Comparison of ENCODE assay signal across 8 cellular contexts in the genomic region with DNA sequence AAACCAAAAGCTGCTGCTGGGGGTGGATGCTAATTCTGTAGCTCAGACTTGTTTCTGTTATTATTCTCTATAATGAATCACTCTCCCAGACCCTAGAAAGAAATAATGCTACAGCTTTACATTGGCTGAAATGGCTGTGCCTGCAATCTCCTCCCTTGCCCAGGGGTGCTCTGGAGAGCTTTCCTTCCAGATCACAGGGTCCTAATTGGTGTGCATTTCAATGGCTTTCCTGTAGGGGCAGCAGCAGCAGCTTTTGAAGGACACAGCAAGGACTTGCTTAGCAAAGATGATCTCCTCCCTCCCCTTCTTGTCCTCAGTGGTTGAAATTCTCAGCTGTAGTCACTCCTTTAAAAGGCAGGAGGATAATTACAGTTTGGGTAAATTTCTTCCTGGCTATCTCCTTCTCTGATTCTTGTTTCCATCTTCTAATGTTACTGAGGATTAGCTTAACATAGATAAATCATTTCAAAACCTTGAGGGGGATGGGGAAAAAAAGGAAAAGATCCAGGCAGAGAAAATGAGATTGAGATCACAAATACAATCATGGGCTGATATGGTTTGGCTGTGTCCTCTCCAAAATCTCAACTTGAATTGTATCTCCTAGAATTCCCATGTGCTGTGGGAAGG.
DNase-seq lines count a peak whose midpoint lies in the region; ATAC-seq and TF ChIP-seq lines count a peak whose summit lies in the region.

No MANE protein-coding gene starts in this region.

- no peaks in the 10 kb centered on the region for H3K36me3 Mint-ChIP-seq in naive thymus-derived CD8-positive, alpha-beta T cell

- DNase-seq in NCI-H1092 (lab: John Stamatoyannopoulos, UW) (peak; percentile 26), amniotic epithelial cell (ENCODE audit: low read depth) (peak; percentile 5), left lung (no peak)
- no peak for DNase-seq in naive thymus-derived CD8-positive, alpha-beta T cell

- peak; percentile 98 for ATAC-seq in GM18508 (IDR thresholded peaks at IDR 0.05; ENCODE audit: insufficient read depth, unreplicated experiment)
- peak; percentile 84 for ATAC-seq in HG02763 (IDR thresholded peaks at IDR 0.05; ENCODE audit: unreplicated experiment)
- peak; percentile 56 for ATAC-seq in left lung
- no peak for ATAC-seq in naive thymus-derived CD8-positive, alpha-beta T cell
- ATAC-seq in gastroesophageal sphincter, result no peak

- TF ChIP-seq CTCF in C4-2B (conservative IDR thresholded peaks at IDR 0.05), result peak; percentile 87
- TF ChIP-seq CTCF in left lung (IDR thresholded peaks at IDR 0.05), result peak; percentile 14 to 23
- TF ChIP-seq CTCF in gastroesophageal sphincter (IDR thresholded peaks at IDR 0.05), result peak in 1 of 4 experiments; percentile 26

- intact Hi-C loops in left lung (cut with DNase I), result no loop called here

- H3K27me3 Mint-ChIP-seq in naive thymus-derived CD8-positive, alpha-beta T cell, result peaks cover 0 to 12% (median 2%) of the 10 kb centered on the region in 5 donors

- H3K4me1 Mint-ChIP-seq in naive thymus-derived CD8-positive, alpha-beta T cell, result no peaks in the 10 kb centered on the region

- H3K36me3 ChIP-seq in left lung (no peaks in the 10 kb centered on the region), gastroesophageal sphincter (no peaks in the 10 kb centered on the region)

- TF ChIP-seq POLR2A in gastroesophageal sphincter (IDR thresholded peaks at IDR 0.05), result no peak

- H3K9me3 ChIP-seq in left lung (no peaks in the 10 kb centered on the region), gastroesophageal sphincter (no peaks in the 10 kb centered on the region)

- no peak overlapping the region for H3K27ac Mint-ChIP-seq in naive thymus-derived CD8-positive, alpha-beta T cell

- H3K4me3 ChIP-seq in left lung, result no peak overlapping the region
- H3K4me3 ChIP-seq in gastroesophageal sphincter, result no peak overlapping the region

- no peaks in the 10 kb centered on the region for H3K27me3 ChIP-seq in left lung
- H3K27me3 ChIP-seq in gastroesophageal sphincter, result no peaks in the 10 kb centered on the region

- peaks cover 0 to 7% (median 0%) of the 10 kb centered on the region in 9 donors for H3K9me3 Mint-ChIP-seq in naive thymus-derived CD8-positive, alpha-beta T cell

- TF ChIP-seq EP300 in gastroesophageal sphincter (IDR thresholded peaks at IDR 0.05), result no peak

- POLR2A ChIA-PET in naive thymus-derived CD8-positive, alpha-beta T cell (lab: Charles Lee), result no interaction called here

- H3K4me1 ChIP-seq in left lung, result no peaks in the 10 kb centered on the region
- H3K4me1 ChIP-seq in gastroesophageal sphincter, result no peaks in the 10 kb centered on the region

- no peak overlapping the region for H3K4me3 Mint-ChIP-seq in naive thymus-derived CD8-positive, alpha-beta T cell

- H3K27ac ChIP-seq in C4-2B (no peak overlapping the region), left lung (no peak overlapping the region), gastroesophageal sphincter (no peak overlapping the region)

Comparison
In these comparisons a context has a peak if more than half of its experiments do, and no peak if none do; other contexts are left out.
1. ATAC-seq: peak in GM18508 (single experiment), HG02763 (single experiment) and left lung (single experiment); none in naive thymus-derived CD8-positive, alpha-beta T cell (0 of 2) and gastroesophageal sphincter (single experiment).
2. DNase-seq: peak in NCI-H1092 (single experiment) and amniotic epithelial cell (single experiment); none in left lung (0 of 2) and naive thymus-derived CD8-positive, alpha-beta T cell (0 of 10).